In genomic region chr16:57462209-57462977, GRCh38 we compare ENCODE assay signal across 1 cellular context.
TF ChIP-seq lines count a peak whose summit lies in the region.

Gene POLR2C (plus strand): TSS chr16:57462679. CDS start chr16:57462725, 46 bp downstream.

TF ChIP-seq in K562, 482 proteins besides CTCF, POLR2A, EP300 and RAD21 (continued from another document and continues in another):
- no peak for TF ChIP-seq ZFP91 (CRISPR knock-in tag; IDR thresholded peaks at IDR 0.05)
- TF ChIP-seq SMARCB1 (IDR thresholded peaks at IDR 0.05; ENCODE audit: insufficient read length, low read depth), result no peak
- TF ChIP-seq RBM22 (IDR thresholded peaks at IDR 0.05; ENCODE audit: low read depth, low read length, poor library complexity, severe bottlenecking), result peak; percentile 72
- TF ChIP-seq UBTF (IDR thresholded peaks at IDR 0.05; ENCODE audit: borderline replicate concordance in 1 of 2, low read depth in 2 of 2, low read length in 2 of 2), result 0 out of 4 replicates have a peak, but pooled peaks of 1 of the 2 experiments have one; percentile 38
- no peak for TF ChIP-seq RAD51 (IDR thresholded peaks at IDR 0.05; ENCODE audit: borderline replicate concordance, low read depth)
- TF ChIP-seq SMAD4 (CRISPR knock-in tag; conservative IDR thresholded peaks at IDR 0.05), result peak; percentile 84
- TF ChIP-seq KLF6 (CRISPR knock-in tag; IDR thresholded peaks at IDR 0.05; ENCODE audit: borderline replicate concordance), result no peak
- TF ChIP-seq SETDB1 (IDR thresholded peaks at IDR 0.05; ENCODE audit: low read length), result no peak
- TF ChIP-seq COPS2 (conservative IDR thresholded peaks at IDR 0.05), result no peak
- no peak for TF ChIP-seq ZNF217 (CRISPR knock-in tag; IDR thresholded peaks at IDR 0.05)
- no peak for TF ChIP-seq PURB (CRISPR knock-in tag; IDR thresholded peaks at IDR 0.05; ENCODE audit: low read depth)
- no peak; the same call in 1 of the 2 replicates for TF ChIP-seq STAT5A (IDR thresholded peaks at IDR 0.05; ENCODE audit: borderline replicate concordance, low read length)
- no peak for TF ChIP-seq SMARCA5 (IDR thresholded peaks at IDR 0.05)
- TF ChIP-seq KLF1 (tag; IDR thresholded peaks at IDR 0.05), result no peak
- TF ChIP-seq YBX1 (IDR thresholded peaks at IDR 0.05), result no peak
- no peak for TF ChIP-seq ZBTB49 (CRISPR knock-in tag; IDR thresholded peaks at IDR 0.05; ENCODE audit: borderline replicate concordance)
- TF ChIP-seq RBM17 (IDR thresholded peaks at IDR 0.05; ENCODE audit: borderline replicate concordance, low read depth, low read length), result no peak
- TF ChIP-seq ATF6 (CRISPR knock-in tag; IDR thresholded peaks at IDR 0.05), result no peak; the same call in 1 of the 2 replicates
- 0 out of 2 replicates have a peak, but pooled peaks have one; percentile 46 for TF ChIP-seq TOE1 (IDR thresholded peaks at IDR 0.05; ENCODE audit: borderline replicate concordance)
- TF ChIP-seq TOE1 (CRISPR knock-in tag; IDR thresholded peaks at IDR 0.05; ENCODE audit: borderline replicate concordance, low read depth), result no peak
- TF ChIP-seq ZNF12 (CRISPR knock-in tag; IDR thresholded peaks at IDR 0.05), result no peak
- TF ChIP-seq NR2C1 (IDR thresholded peaks at IDR 0.05), result peak; percentile 64; the same call in 1 of the 2 replicates
- TF ChIP-seq NR2C1 (tag; IDR thresholded peaks at IDR 0.05), result no peak
- no peak for TF ChIP-seq CEBPB (tag; IDR thresholded peaks at IDR 0.05)
- TF ChIP-seq ZNF518B (CRISPR knock-in tag; IDR thresholded peaks at IDR 0.05), result no peak
- TF ChIP-seq NCOR1 (IDR thresholded peaks at IDR 0.05), result peak; percentile 47; the same call in 1 of the 2 replicates
- peak; percentile 81 for TF ChIP-seq CCNT2 (IDR thresholded peaks at IDR 0.05; ENCODE audit: borderline replicate concordance, extremely low read depth, insufficient read length, low read depth, low read length)
- TF ChIP-seq HDAC6 (IDR thresholded peaks at IDR 0.05; ENCODE audit: low read depth, low read length), result no peak; the same call in 1 of the 2 replicates
- TF ChIP-seq NR0B1 (IDR thresholded peaks at IDR 0.05; ENCODE audit: partially characterized antibody), result no peak
- no peak; the same call in 1 of the 2 replicates for TF ChIP-seq EHMT2 (IDR thresholded peaks at IDR 0.05)
- no peak for TF ChIP-seq NFXL1 (CRISPR knock-in tag; IDR thresholded peaks at IDR 0.05)
- no peak for TF ChIP-seq ZNF232 (CRISPR knock-in tag; IDR thresholded peaks at IDR 0.05)
- TF ChIP-seq EP400 (IDR thresholded peaks at IDR 0.05), result peak; percentile 94
- no peak for TF ChIP-seq SRSF9 (IDR thresholded peaks at IDR 0.05; ENCODE audit: borderline replicate concordance, low read depth, low read length)
- peak; percentile 74 for TF ChIP-seq POLR2AphosphoS2 (IDR thresholded peaks at IDR 0.05; ENCODE audit: low read length)
- TF ChIP-seq ARID3A (IDR thresholded peaks at IDR 0.05; ENCODE audit: borderline replicate concordance, low read depth, low read length), result no peak
- TF ChIP-seq NFE2 (IDR thresholded peaks at IDR 0.05; ENCODE audit: low read depth), result peak; percentile 51; the same call in 1 of the 2 replicates
- peak; percentile 97 for TF ChIP-seq GABPB1 (CRISPR knock-in tag; IDR thresholded peaks at IDR 0.05)
- TF ChIP-seq ESRRB (CRISPR knock-in tag; IDR thresholded peaks at IDR 0.05; ENCODE audit: borderline replicate concordance), result no peak
- no peak for TF ChIP-seq ZHX1 (conservative IDR thresholded peaks at IDR 0.05; ENCODE audit: low read length)
- peak; percentile 22; the same call in 1 of the 2 replicates for TF ChIP-seq MAFK (IDR thresholded peaks at IDR 0.05; ENCODE audit: low read length)
- TF ChIP-seq POLR2H (tag; IDR thresholded peaks at IDR 0.05; ENCODE audit: low read depth), result peak; percentile 83
